Comparison of ENCODE assay signal across 8 cellular contexts in genomic region chr5:179166886-179167841, GRCh38.
A peak's percentile ranks its signal among the peaks of the same experiment; 100 is the strongest.
DNase-seq lines count a peak whose midpoint lies in the region; ATAC-seq and TF ChIP-seq lines count a peak whose summit lies in the region.

No MANE protein-coding gene starts in this region.

- H3K9me3 ChIP-seq in gastroesophageal sphincter (peaks cover 0 to 9% (median 0%) of the 10 kb centered on the region in 3 donors), osteoblast (ENCODE audit: low read depth, low read length) (no peaks in the 10 kb centered on the region), suprapubic skin (no peaks in the 10 kb centered on the region)

- H3K79me2 ChIP-seq in osteoblast (ENCODE audit: insufficient read depth, low read length) = peaks cover 13% of the 10 kb centered on the region

- ATAC-seq in GM21528 (IDR thresholded peaks at IDR 0.05; ENCODE audit: low FRiP score, unreplicated experiment) (peak; percentile 70), gastroesophageal sphincter (peak; percentile 78), GM18502 (IDR thresholded peaks at IDR 0.05; ENCODE audit: poor library complexity, unreplicated experiment) (no peak)

- peak in 3 of 4 experiments; percentile 93 to 96 (median 96) for TF ChIP-seq CTCF in gastroesophageal sphincter (IDR thresholded peaks at IDR 0.05)
- peak; percentile 63 for TF ChIP-seq CTCF in osteoblast (IDR thresholded peaks at IDR 0.05; ENCODE audit: extremely low read depth, low read depth, low read length)
- TF ChIP-seq CTCF in suprapubic skin (IDR thresholded peaks at IDR 0.05) = peak; percentile 90 to 95

- H3K4me3 ChIP-seq in gastroesophageal sphincter (peak overlapping the region in 1 of 2 donors; percentile 42), osteoblast (ENCODE audit: insufficient read depth, low read length) (peak overlapping the region; percentile 62), suprapubic skin (peak overlapping the region; percentile 38)

- H3K4me2 ChIP-seq in osteoblast (ENCODE audit: insufficient read depth, low read length) = peak overlapping the region; percentile 75

- no peak overlapping the region for H2AFZ ChIP-seq in osteoblast (ENCODE audit: low read length)

- peaks cover 23% of the 10 kb centered on the region for H4K20me1 ChIP-seq in osteoblast (ENCODE audit: insufficient read depth, low read length)

- peak overlapping the region in 1 of 4 donors; percentile 23 for H3K27ac ChIP-seq in gastroesophageal sphincter
- peak overlapping the region; percentile 55 for H3K27ac ChIP-seq in osteoblast (ENCODE audit: low read depth, low read length)
- no peak overlapping the region for H3K27ac ChIP-seq in suprapubic skin

- DNase-seq in C1 segment of cervical spinal cord (lab: John Stamatoyannopoulos, UW) (peak in 8 of 14 donors; percentile 13 to 72 (median 40)), NCI-H774 (lab: John Stamatoyannopoulos, UW) (peak; percentile 28), osteoblast (ENCODE audit: insufficient read length, low spot score, missing footprints) (peak; percentile 98), suprapubic skin (ENCODE audit: low spot score in 2 of 2) (peak in 1 of 2 donors; percentile 60)
- DNase-seq in activated effector memory CD4-positive, alpha-beta T cell treated with anti-CD3 and anti-CD28 coated beads, Interleukin-2, amount 50 U/mL, for 16 hours = peak; percentile 84

- TF ChIP-seq POLR2A in gastroesophageal sphincter (IDR thresholded peaks at IDR 0.05) (no peak), suprapubic skin (IDR thresholded peaks at IDR 0.05) (no peak)

- 0% methylated on average over 2 of the region's 67 CpGs; no CpG with 5 or more reads in 1 of the 2 donors for WGBS in gastroesophageal sphincter (ENCODE audit: low coverage in 1 of 2), 2 donors
- WGBS in suprapubic skin = 20% methylated on average over 30 of the region's 67 CpGs

- H3K36me3 ChIP-seq in gastroesophageal sphincter = no peaks in the 10 kb centered on the region
- peaks cover 23% of the 10 kb centered on the region for H3K36me3 ChIP-seq in osteoblast (ENCODE audit: insufficient read depth, low read length)
- no peaks in the 10 kb centered on the region for H3K36me3 ChIP-seq in suprapubic skin

- TF ChIP-seq EP300 in gastroesophageal sphincter (IDR thresholded peaks at IDR 0.05) (no peak), suprapubic skin (IDR thresholded peaks at IDR 0.05) (no peak)

- H3K4me1 ChIP-seq in gastroesophageal sphincter (peaks cover 0 to 16% (median 3%) of the 10 kb centered on the region in 3 donors), osteoblast (ENCODE audit: insufficient read depth, low read length) (peaks cover 10% of the 10 kb centered on the region), suprapubic skin (peaks cover 9% of the 10 kb centered on the region)

- H3K27me3 ChIP-seq in gastroesophageal sphincter (peaks cover 10% of the 10 kb centered on the region), osteoblast (ENCODE audit: insufficient read depth, low read length) (no peaks in the 10 kb centered on the region), suprapubic skin (no peaks in the 10 kb centered on the region)
